Comparison of ENCODE assay signal across 25 cellular contexts in genomic region chr10:100736144-100736808, GRCh38. TPM values are rescaled to one million over a fixed set of nuclear protein-coding genes. Genes with fewer than 3 reads are reported as not detected.
DNase-seq lines count a peak whose midpoint lies in the region; ATAC-seq and TF ChIP-seq lines count a peak whose summit lies in the region.
"Had no signal": no experiment of that assay in that cellular context is flagged by ENCODE, and none has a peak within 500 bp of the region (broad histone marks: within the 10 kb centered on the region; RNA-seq: fewer than 3 reads in every experiment).

No MANE protein-coding gene starts in this region.

- H3K36me3 ChIP-seq in CD8-positive, alpha-beta T cell (ENCODE audit: insufficient read depth, low read length) = no peaks in the 10 kb centered on the region
- H3K36me3 ChIP-seq in Panc1 (ENCODE audit: control insufficient read depth, insufficient read depth, low read length) (no peaks in the 10 kb centered on the region), iPS-15b (ENCODE audit: control insufficient read depth, insufficient read depth, low read length) (no peaks in the 10 kb centered on the region), neuronal stem cell (replicated peaks in 1 of 2; ENCODE audit: control insufficient read depth in 2 of 2, insufficient read depth in 2 of 2, low read length in 2 of 2) (no peaks in the 10 kb centered on the region)

- no peaks in the 10 kb centered on the region for H3K9me3 ChIP-seq in CD8-positive, alpha-beta T cell (ENCODE audit: low read length)
- H3K9me3 ChIP-seq in Panc1 (ENCODE audit: control insufficient read depth, insufficient read depth, low read depth, low read length) (no peaks in the 10 kb centered on the region), iPS-15b (ENCODE audit: control insufficient read depth, insufficient read depth, low read length) (no peaks in the 10 kb centered on the region), neuronal stem cell (replicated peaks in 1 of 2; ENCODE audit: control insufficient read depth in 2 of 2, insufficient read depth in 1 of 2, low read depth in 1 of 2, low read length in 2 of 2) (no peaks in the 10 kb centered on the region)

- no peak overlapping the region for H3K18ac ChIP-seq in neuronal stem cell (ENCODE audit: low read length)

- POLR2A ChIA-PET in CD8-positive, alpha-beta T cell (lab: Charles Lee) = interaction anchor here (0.6 kb wide), 1 partner anchor 299 kb away, joined by 4 read pairs; no protein-coding TSS in a partner anchor
- POLR2A ChIA-PET in Panc1 (lab: Charles Lee) = no interaction called here

- peaks cover 48% of the 10 kb centered on the region for H3K27me3 ChIP-seq in CD8-positive, alpha-beta T cell (ENCODE audit: insufficient read depth, low read length)
- H3K27me3 ChIP-seq in Panc1 (ENCODE audit: control insufficient read depth, insufficient read depth, low read length) (no peaks in the 10 kb centered on the region), iPS-15b (ENCODE audit: control insufficient read depth, insufficient read depth, low read length) (peaks cover 98% of the 10 kb centered on the region), neuronal stem cell (ENCODE audit: control insufficient read depth in 3 of 3, insufficient read depth in 3 of 3, low read depth in 1 of 3, low read length in 3 of 3) (peaks cover 80 to 100% (median 99%) of the 10 kb centered on the region in 3 experiments)

- TSS peak; percentile 41 for BruUV-seq in Panc1 (replicated peaks; lab: Mats Ljungman, UMichigan)

- H2AK5ac ChIP-seq in neuronal stem cell (ENCODE audit: low read depth, low read length) = no peak overlapping the region

- no peak for DNase-seq in CD8-positive, alpha-beta T cell
- DNase-seq in Panc1 (ENCODE audit: low read depth, low spot score) = no peak
- no peak for DNase-seq in neuronal stem cell (ENCODE audit: low spot score)
- DNase-seq in T-helper 2 cell = no peak
- no peak for DNase-seq in NCI-H345 (lab: John Stamatoyannopoulos, UW)
- DNase-seq: Calu3; CD4-positive, alpha-beta T cell; DMS53; EL; MM.1S; NCI-H1092 treated with DMSO at 0.1 percent for 48 hours; NCI-H146; NCI-H2081; NCI-H2171 treated with DMSO at 0.1 percent for 48 hours; NCI-H446 treated with DMSO at 0.1 percent for 48 hours; NCI-H748 treated with DMSO at 0.1 percent for 48 hours; NK-92 treated with Interleukin-12 subunit alpha and Interleukin-12 subunit beta, amount 100 ng/mL, for 24 hours; Right ventricle myocardium superior had no signal

- no peak overlapping the region for H4K91ac ChIP-seq in neuronal stem cell (ENCODE audit: low read depth, low read length, poor library complexity)

- H2BK12ac ChIP-seq in neuronal stem cell (ENCODE audit: low read length) = no peak overlapping the region

- H3K27ac Mint-ChIP-seq in CD8-positive, alpha-beta T cell = no peak overlapping the region
- H3K27ac Mint-ChIP-seq: CD4-positive, alpha-beta T cell had no signal

- H3K4me1 Mint-ChIP-seq in CD8-positive, alpha-beta T cell (ENCODE audit: low read depth) = peaks cover 26% of the 10 kb centered on the region

- H3K4me2 ChIP-seq in neuronal stem cell (ENCODE audit: insufficient read depth, low read length, poor library complexity, severe bottlenecking) = no peak overlapping the region

- no peak overlapping the region for H3K27ac ChIP-seq in CD8-positive, alpha-beta T cell (ENCODE audit: low read depth, low read length)
- H3K27ac ChIP-seq in Panc1 (ENCODE audit: low read length) (peak overlapping the region; percentile 99), neuronal stem cell (replicated peaks; ENCODE audit: low read length) (no peak overlapping the region)

- H2BK120ac ChIP-seq in neuronal stem cell (ENCODE audit: low read depth, low read length) = no peak overlapping the region

- H3K9me3 Mint-ChIP-seq in CD8-positive, alpha-beta T cell = no peaks in the 10 kb centered on the region
- H3K9me3 Mint-ChIP-seq: CD4-positive, alpha-beta T cell had no signal

- H4K8ac ChIP-seq in neuronal stem cell (ENCODE audit: low read depth, low read length) = no peak overlapping the region

- CTCF ChIA-PET in CD8-positive, alpha-beta T cell (lab: Charles Lee) = interaction anchor here (0.6 kb wide), 1 partner anchor 40 kb away, joined by 3 read pairs; no protein-coding TSS in a partner anchor
- CTCF ChIA-PET in Panc1 (lab: Charles Lee) = no interaction called here

- no peaks in the 10 kb centered on the region for H3K79me1 ChIP-seq in neuronal stem cell (ENCODE audit: low read depth, low read length)

- no peak overlapping the region for H3K4me3 ChIP-seq in CD8-positive, alpha-beta T cell (ENCODE audit: low read depth, low read length)
- H3K4me3 ChIP-seq in Panc1 (ENCODE audit: low read depth in 2 of 2, low read length in 2 of 2) (peak overlapping the region; percentile 54 to 77), iPS-15b (ENCODE audit: low read depth, low read length) (peak overlapping the region; percentile 32), neuronal stem cell (ENCODE audit: low read length in 2 of 2) (no peak overlapping the region)

- no peak overlapping the region for H2BK15ac ChIP-seq in neuronal stem cell (ENCODE audit: low read length)

- H3K14ac ChIP-seq in neuronal stem cell (ENCODE audit: low read length) = no peak overlapping the region

- intact Hi-C loops in CD8-positive, alpha-beta T cell (cut with DNase I, micrococcal nuclease) = no loop called here
- intact Hi-C loops in Panc1 (cut with micrococcal nuclease; ENCODE audit: unreplicated experiment) = no loop called here

- H3K9ac ChIP-seq in iPS-15b (ENCODE audit: low read depth, low read length) = no peak overlapping the region
- no peak overlapping the region for H3K9ac ChIP-seq in neuronal stem cell (ENCODE audit: low read depth, low read length, poor library complexity)

- no peak for TF ChIP-seq CTCF in CD8-positive, alpha-beta T cell (IDR thresholded peaks at IDR 0.05)
- TF ChIP-seq CTCF in Panc1 (IDR thresholded peaks at IDR 0.05) = no peak

- peak overlapping the region; percentile 2 for H3K4me3 Mint-ChIP-seq in CD8-positive, alpha-beta T cell
- H3K4me3 Mint-ChIP-seq: CD4-positive, alpha-beta T cell had no signal

- no peak overlapping the region for H2BK5ac ChIP-seq in neuronal stem cell (ENCODE audit: low read length)

- H3K27me3 Mint-ChIP-seq in CD8-positive, alpha-beta T cell (ENCODE audit: low read depth) = peaks cover 77% of the 10 kb centered on the region

- WGBS in neuronal stem cell (ENCODE audit: extremely low coverage in 2 of 2, insufficient read length in 2 of 2, insufficient replicate concordance in 1 of 2), 2 donors = no CpG with 5 or more reads among the region's 6 CpGs

- in situ Hi-C loops in Panc1 (cut with HindIII; ENCODE audit: low pct_unique_long_range_greater_than_20kb, low sequenced_read_pairs) = no loop called here

- H2AFZ ChIP-seq in neuronal stem cell (ENCODE audit: low read length) = no peak overlapping the region

- ATAC-seq in CD8-positive, alpha-beta T cell = no peak
- ATAC-seq in Panc1 (0 out of 2 replicates have a peak, but pooled peaks have one; percentile 2), HG02610 (IDR thresholded peaks at IDR 0.05; ENCODE audit: unreplicated experiment) (no peak), GM18861 (IDR thresholded peaks at IDR 0.05; ENCODE audit: unreplicated experiment) (no peak)
- ATAC-seq: HCT116 had no signal

- H3K36me3 Mint-ChIP-seq in CD8-positive, alpha-beta T cell = no peaks in the 10 kb centered on the region

- H3K4ac ChIP-seq in neuronal stem cell (ENCODE audit: low read length) = no peak overlapping the region

- H3K23ac ChIP-seq in neuronal stem cell (ENCODE audit: low read depth, low read length, poor library complexity) = peak overlapping the region; percentile 18

- peaks cover 21% of the 10 kb centered on the region for H3K4me1 ChIP-seq in CD8-positive, alpha-beta T cell (ENCODE audit: insufficient read depth, low read length)
- H3K4me1 ChIP-seq in Panc1 (ENCODE audit: control insufficient read depth, insufficient read depth, low read length) (peaks cover 61% of the 10 kb centered on the region), iPS-15b (ENCODE audit: control insufficient read depth, insufficient read depth, low read length) (peaks cover 2% of the 10 kb centered on the region), neuronal stem cell (ENCODE audit: control insufficient read depth in 2 of 2, insufficient read depth in 1 of 2, low read depth in 1 of 2, low read length in 2 of 2) (peaks cover 0 to 2% of the 10 kb centered on the region in 2 donors)

RNA-seq across cellular contexts. Expression of gene PAX2, which starts 9.1 kb away (rescaled TPM):
- total RNA-seq in CD8-positive, alpha-beta T cell = not detected
- total RNA-seq in Panc1 (2021; ENCODE audit: unreplicated experiment) = 72.3 TPM
- polyA plus RNA-seq in Panc1 (2012; ENCODE audit: insufficient read length) = 71.5 TPM
- 0.17 TPM for polyA plus RNA-seq in neuronal stem cell (2013, experiment 1 of 2)
- 0.25 TPM for polyA plus RNA-seq in neuronal stem cell (2013, experiment 2 of 2)
- total RNA-seq: Calu3; CD4-positive, alpha-beta T cell; LHCN-M2; OCI-LY7; Right ventricle myocardium superior had no signal
- polyA plus RNA-seq: BJ had no signal

Comparison
In these comparisons a context has a peak if more than half of its experiments do, and no peak if none do; other contexts are left out.
1. H3K4me3 ChIP-seq: peak in Panc1 (2 of 2) and iPS-15b (single experiment); none in CD8-positive, alpha-beta T cell (single experiment) and neuronal stem cell (0 of 2).
2. RNA of gene PAX2, which starts 9.1 kb away (total RNA-seq): 72.3 TPM in Panc1 (single experiment); not detected in CD8-positive, alpha-beta T cell; every median in the first group is over 10 times any median in the second.